18 cellular contexts compared by ENCODE assay signal in the genomic region with DNA sequence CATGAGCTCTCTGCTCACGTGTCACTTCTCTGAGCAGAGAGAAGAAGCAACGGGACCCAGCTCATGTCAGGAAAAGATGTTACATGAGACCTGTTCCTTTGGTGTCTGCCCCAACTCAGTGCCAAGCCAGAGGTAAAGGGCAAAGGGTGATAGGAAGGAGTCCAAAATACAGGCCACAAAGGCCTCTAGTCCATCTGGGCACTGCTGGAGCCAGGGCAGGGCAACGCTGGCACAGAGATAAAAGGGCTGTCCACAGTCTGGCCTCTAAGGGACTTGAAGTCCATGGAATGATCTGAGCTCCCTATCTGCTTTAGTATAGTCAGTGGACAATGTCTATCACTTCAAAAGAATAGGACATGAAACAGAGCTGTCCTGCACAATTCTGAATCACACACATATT.
DNase-seq lines count a peak whose midpoint lies in the region; ATAC-seq and TF ChIP-seq lines count a peak whose summit lies in the region.
"Had no signal": no experiment of that assay in that cellular context is flagged by ENCODE, and none has a peak within 500 bp of the region (broad histone marks: within the 10 kb centered on the region; RNA-seq: fewer than 3 reads in every experiment).

No MANE protein-coding gene starts in this region.

- peaks cover 8% of the 10 kb centered on the region for H3K36me3 Mint-ChIP-seq in activated CD4-positive, alpha-beta T cell treated with anti-CD3 and anti-CD28 coated beads, Interleukin-2, amount 10 ng/mL, durations not matched to agents 24 days and 14 days (ENCODE audit: low read depth)
- no peaks in the 10 kb centered on the region for H3K36me3 Mint-ChIP-seq in brain

- ATAC-seq in gastrocnemius medialis: no peak
- ATAC-seq in HG02970 (IDR thresholded peaks at IDR 0.05; ENCODE audit: low FRiP score, unreplicated experiment): no peak
- no peak for ATAC-seq in GM21786 (IDR thresholded peaks at IDR 0.05; ENCODE audit: unreplicated experiment)

- H3K27ac ChIP-seq in liver (ENCODE audit: low read depth in 1 of 2, low read length in 2 of 2): no peak overlapping the region
- peak overlapping the region; percentile 10 to 45 (median 30) for H3K27ac ChIP-seq in gastrocnemius medialis
- H3K27ac ChIP-seq: 22Rv1 had no signal

- intact Hi-C loops in activated CD4-positive, alpha-beta T cell treated with anti-CD3 and anti-CD28 coated beads, Interleukin-2, amount 10 ng/mL, durations not matched to agents 24 days and 14 days (cut with micrococcal nuclease): loop anchor here (5.0 kb wide), 2 partner anchors 263 to 688 kb away; no protein-coding TSS in a partner anchor
- intact Hi-C loops in gastrocnemius medialis (cut with DNase I; ENCODE audit: low total_unique reads): loop anchor here (10.0 kb wide), 1 partner anchor 55 kb away; no protein-coding TSS in a partner anchor

- H3K4me1 ChIP-seq in liver (ENCODE audit: control insufficient read depth in 4 of 4, insufficient read depth in 4 of 4, low read length in 3 of 4): peaks cover 0 to 12% (median 10%) of the 10 kb centered on the region in 4 donors
- H3K4me1 ChIP-seq in gastrocnemius medialis: peaks cover 0 to 20% of the 10 kb centered on the region in 2 donors

- H3K27me3 ChIP-seq in liver (ENCODE audit: control insufficient read depth in 4 of 4, insufficient read depth in 4 of 4, low read length in 3 of 4): no peaks in the 10 kb centered on the region
- no peaks in the 10 kb centered on the region for H3K27me3 ChIP-seq in gastrocnemius medialis

- peaks cover 3% of the 10 kb centered on the region for H3K27me3 Mint-ChIP-seq in activated CD4-positive, alpha-beta T cell treated with anti-CD3 and anti-CD28 coated beads, Interleukin-2, amount 10 ng/mL, durations not matched to agents 24 days and 14 days
- H3K27me3 Mint-ChIP-seq in brain: no peaks in the 10 kb centered on the region

- no peak overlapping the region for H3K4me3 Mint-ChIP-seq in activated CD4-positive, alpha-beta T cell treated with anti-CD3 and anti-CD28 coated beads, Interleukin-2, amount 10 ng/mL, durations not matched to agents 24 days and 14 days
- no peak overlapping the region for H3K4me3 Mint-ChIP-seq in brain
- H3K4me3 Mint-ChIP-seq: H9 had no signal

- TF ChIP-seq POLR2A in gastrocnemius medialis (IDR thresholded peaks at IDR 0.05): no peak

- peaks cover 41% of the 10 kb centered on the region for H3K4me1 Mint-ChIP-seq in activated CD4-positive, alpha-beta T cell treated with anti-CD3 and anti-CD28 coated beads, Interleukin-2, amount 10 ng/mL, durations not matched to agents 24 days and 14 days
- peaks cover 25% of the 10 kb centered on the region for H3K4me1 Mint-ChIP-seq in brain

- H3K9me3 ChIP-seq in liver (ENCODE audit: control insufficient read depth in 4 of 4, low read length in 3 of 4) (no peaks in the 10 kb centered on the region), gastrocnemius medialis (no peaks in the 10 kb centered on the region)

- peak overlapping the region in 1 of 2 donors; percentile 42 for H3K9ac ChIP-seq in liver (ENCODE audit: low read depth in 1 of 2, low read length in 2 of 2)

- in situ Hi-C loops in gastrocnemius medialis (cut with MboI; ENCODE audit: low sequenced_read_pairs in 4 of 4): no loop called here

- TF ChIP-seq CTCF in brain (conservative IDR thresholded peaks at IDR 0.05) (no peak), liver (IDR thresholded peaks at IDR 0.05; ENCODE audit: low read depth, low read length, missing input control) (no peak), gastrocnemius medialis (IDR thresholded peaks at IDR 0.05 in 4 of 5, conservative IDR thresholded peaks at IDR 0.05 in 1 of 5) (no peak)

- H3K9me3 Mint-ChIP-seq in activated CD4-positive, alpha-beta T cell treated with anti-CD3 and anti-CD28 coated beads, Interleukin-2, amount 10 ng/mL, durations not matched to agents 24 days and 14 days: peaks cover 11% of the 10 kb centered on the region
- H3K9me3 Mint-ChIP-seq in brain: peaks cover 0 to 2% (median 0%) of the 10 kb centered on the region in 5 experiments
- H3K9me3 Mint-ChIP-seq: H9 had no signal

- 29% methylated on average over 3 of the region's 3 CpGs for WGBS in liver

- peak; percentile 54 to 70 for TF ChIP-seq RAD21 in liver (IDR thresholded peaks at IDR 0.05)

- H3K36me3 ChIP-seq in liver (ENCODE audit: control insufficient read depth in 4 of 4, insufficient read depth in 3 of 4, low read depth in 1 of 4, low read length in 3 of 4): no peaks in the 10 kb centered on the region
- H3K36me3 ChIP-seq in gastrocnemius medialis: no peaks in the 10 kb centered on the region

- H3K4me3 ChIP-seq in liver (ENCODE audit: low read depth in 1 of 3, low read length in 3 of 3): no peak overlapping the region
- no peak overlapping the region for H3K4me3 ChIP-seq in gastrocnemius medialis

- H3K27ac Mint-ChIP-seq in activated CD4-positive, alpha-beta T cell treated with anti-CD3 and anti-CD28 coated beads, Interleukin-2, amount 10 ng/mL, durations not matched to agents 24 days and 14 days: peak overlapping the region; percentile 37
- H3K27ac Mint-ChIP-seq in brain: peak overlapping the region in 3 of 5 experiments; percentile 35 to 69 (median 53)
- H3K27ac Mint-ChIP-seq: H9 had no signal

- DNase-seq in activated CD4-positive, alpha-beta T cell treated with anti-CD3 and anti-CD28 coated beads, Interleukin-2, amount 10 ng/mL, durations not matched to agents 24 days and 14 days: no peak
- DNase-seq in activated CD4-positive, alpha-beta T cell treated with anti-CD3 and anti-CD28 coated beads, Interleukin-2, amount 50 U/mL, for 4 hours: no peak
- DNase-seq in gastrocnemius medialis (no peak), NCI-H1105 treated with DMSO at 0.1 percent for 48 hours (lab: John Stamatoyannopoulos, UW) (no peak)
- DNase-seq: AML-193, DMS 273 treated with DMSO at 0.1 percent for 48 hours, DND-41, H9, NCI-H1105, NCI-H1694 treated with DMSO at 0.1 percent for 48 hours, NCI-H510A, NCI-H774, RPMI8226 had no signal

TF ChIP-seq in liver, 16 proteins besides CTCF, POLR2A, EP300 and RAD21 (continues in another document):
- TF ChIP-seq, protein P1, sequence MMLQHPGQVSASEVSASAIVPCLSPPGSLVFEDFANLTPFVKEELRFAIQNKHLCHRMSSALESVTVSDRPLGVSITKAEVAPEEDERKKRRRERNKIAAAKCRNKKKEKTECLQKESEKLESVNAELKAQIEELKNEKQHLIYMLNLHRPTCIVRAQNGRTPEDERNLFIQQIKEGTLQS (IDR thresholded peaks at IDR 0.05): peak; percentile 44
- TF ChIP-seq EGR1 (IDR thresholded peaks at IDR 0.05; ENCODE audit: low read depth in 2 of 2) (peak in 1 of 2 donors; percentile 67), FOXA1 (IDR thresholded peaks at IDR 0.05) (no peak), FOXA2 (IDR thresholded peaks at IDR 0.05) (peak; percentile 51), RXRA (IDR thresholded peaks at IDR 0.05) (peak; percentile 94 to 96), TAF1 (conservative IDR thresholded peaks at IDR 0.05) (no peak), NR2F2 (IDR thresholded peaks at IDR 0.05) (peak; percentile 95), HNF4A (conservative IDR thresholded peaks at IDR 0.05) (peak; percentile 100), SP1 (IDR thresholded peaks at IDR 0.05) (peak; percentile 92), JUND (IDR thresholded peaks at IDR 0.05) (peak; percentile 59 to 93), GABPA (IDR thresholded peaks at IDR 0.05 in 1 of 2, conservative IDR thresholded peaks at IDR 0.05 in 1 of 2) (no peak), YY1 (IDR thresholded peaks at IDR 0.05) (peak; percentile 67)
- TF ChIP-seq, protein P2, sequence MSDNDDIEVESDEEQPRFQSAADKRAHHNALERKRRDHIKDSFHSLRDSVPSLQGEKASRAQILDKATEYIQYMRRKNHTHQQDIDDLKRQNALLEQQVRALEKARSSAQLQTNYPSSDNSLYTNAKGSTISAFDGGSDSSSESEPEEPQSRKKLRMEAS (IDR thresholded peaks at IDR 0.05): peak; percentile 88
- TF ChIP-seq, protein P3, sequence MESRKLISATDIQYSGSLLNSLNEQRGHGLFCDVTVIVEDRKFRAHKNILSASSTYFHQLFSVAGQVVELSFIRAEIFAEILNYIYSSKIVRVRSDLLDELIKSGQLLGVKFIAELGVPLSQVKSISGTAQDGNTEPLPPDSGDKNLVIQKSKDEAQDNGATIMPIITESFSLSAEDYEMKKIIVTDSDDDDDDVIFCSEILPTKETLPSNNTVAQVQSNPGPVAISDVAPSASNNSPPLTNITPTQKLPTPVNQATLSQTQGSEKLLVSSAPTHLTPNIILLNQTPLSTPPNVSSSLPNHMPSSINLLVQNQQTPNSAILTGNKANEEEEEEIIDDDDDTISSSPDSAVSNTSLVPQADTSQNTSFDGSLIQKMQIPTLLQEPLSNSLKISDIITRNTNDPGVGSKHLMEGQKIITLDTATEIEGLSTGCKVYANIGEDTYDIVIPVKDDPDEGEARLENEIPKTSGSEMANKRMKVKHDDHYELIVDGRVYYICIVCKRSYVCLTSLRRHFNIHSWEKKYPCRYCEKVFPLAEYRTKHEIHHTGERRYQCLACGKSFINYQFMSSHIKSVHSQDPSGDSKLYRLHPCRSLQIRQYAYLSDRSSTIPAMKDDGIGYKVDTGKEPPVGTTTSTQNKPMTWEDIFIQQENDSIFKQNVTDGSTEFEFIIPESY (IDR thresholded peaks at IDR 0.05): peak; percentile 73
- TF ChIP-seq, protein P4, sequence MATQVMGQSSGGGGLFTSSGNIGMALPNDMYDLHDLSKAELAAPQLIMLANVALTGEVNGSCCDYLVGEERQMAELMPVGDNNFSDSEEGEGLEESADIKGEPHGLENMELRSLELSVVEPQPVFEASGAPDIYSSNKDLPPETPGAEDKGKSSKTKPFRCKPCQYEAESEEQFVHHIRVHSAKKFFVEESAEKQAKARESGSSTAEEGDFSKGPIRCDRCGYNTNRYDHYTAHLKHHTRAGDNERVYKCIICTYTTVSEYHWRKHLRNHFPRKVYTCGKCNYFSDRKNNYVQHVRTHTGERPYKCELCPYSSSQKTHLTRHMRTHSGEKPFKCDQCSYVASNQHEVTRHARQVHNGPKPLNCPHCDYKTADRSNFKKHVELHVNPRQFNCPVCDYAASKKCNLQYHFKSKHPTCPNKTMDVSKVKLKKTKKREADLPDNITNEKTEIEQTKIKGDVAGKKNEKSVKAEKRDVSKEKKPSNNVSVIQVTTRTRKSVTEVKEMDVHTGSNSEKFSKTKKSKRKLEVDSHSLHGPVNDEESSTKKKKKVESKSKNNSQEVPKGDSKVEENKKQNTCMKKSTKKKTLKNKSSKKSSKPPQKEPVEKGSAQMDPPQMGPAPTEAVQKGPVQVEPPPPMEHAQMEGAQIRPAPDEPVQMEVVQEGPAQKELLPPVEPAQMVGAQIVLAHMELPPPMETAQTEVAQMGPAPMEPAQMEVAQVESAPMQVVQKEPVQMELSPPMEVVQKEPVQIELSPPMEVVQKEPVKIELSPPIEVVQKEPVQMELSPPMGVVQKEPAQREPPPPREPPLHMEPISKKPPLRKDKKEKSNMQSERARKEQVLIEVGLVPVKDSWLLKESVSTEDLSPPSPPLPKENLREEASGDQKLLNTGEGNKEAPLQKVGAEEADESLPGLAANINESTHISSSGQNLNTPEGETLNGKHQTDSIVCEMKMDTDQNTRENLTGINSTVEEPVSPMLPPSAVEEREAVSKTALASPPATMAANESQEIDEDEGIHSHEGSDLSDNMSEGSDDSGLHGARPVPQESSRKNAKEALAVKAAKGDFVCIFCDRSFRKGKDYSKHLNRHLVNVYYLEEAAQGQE (IDR thresholded peaks at IDR 0.05): peak; percentile 76

Comparison
In these comparisons a context has a peak if more than half of its experiments do, and no peak if none do; other contexts are left out.
1. H3K27ac ChIP-seq: peak in gastrocnemius medialis (4 of 4); none in liver (0 of 2).